8 cellular contexts compared by ENCODE assay signal in the genomic region with DNA sequence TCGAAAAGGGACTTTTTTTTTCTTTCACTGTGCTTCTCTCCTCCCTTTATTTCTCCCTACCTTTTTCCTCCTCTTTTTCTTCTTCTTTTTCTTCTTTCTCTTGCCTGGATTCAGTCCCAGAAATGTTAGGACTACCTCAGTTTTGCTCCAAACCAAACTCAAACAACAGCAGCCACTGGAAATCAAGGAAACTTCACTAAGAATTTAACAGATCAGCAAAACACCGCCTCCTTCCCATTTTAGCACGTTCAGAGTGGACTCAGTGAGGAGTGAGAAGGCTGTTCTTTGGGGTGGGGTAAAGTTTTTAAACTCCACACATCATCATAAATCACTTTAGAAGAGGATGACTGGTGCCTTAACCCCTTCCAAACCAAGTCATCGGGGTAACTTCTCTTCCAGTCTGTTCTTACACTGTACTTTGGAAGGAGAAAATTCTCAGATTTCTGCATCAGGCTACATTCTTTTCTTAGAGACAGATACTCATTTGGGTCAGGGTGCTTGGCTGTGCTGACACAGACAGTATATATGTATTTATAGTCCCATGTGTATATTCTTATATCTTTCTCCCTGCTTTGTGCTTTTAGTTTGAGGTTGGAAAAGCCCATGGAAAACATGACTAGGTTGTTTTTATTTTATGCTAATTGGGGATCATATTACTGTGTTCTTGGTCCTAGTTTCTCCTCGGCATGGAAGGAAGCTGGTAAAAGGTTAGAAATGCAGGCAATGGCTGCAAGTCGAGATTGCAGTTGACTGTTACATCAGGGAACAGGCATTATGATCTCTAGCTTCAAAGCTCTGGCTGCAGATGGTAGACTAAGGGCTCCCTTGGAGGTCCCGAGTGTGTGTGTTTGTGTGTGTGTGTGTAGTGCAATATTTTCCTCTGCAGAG.
DNase-seq lines count a peak whose midpoint lies in the region; ATAC-seq and TF ChIP-seq lines count a peak whose summit lies in the region.

A gene with protein sequence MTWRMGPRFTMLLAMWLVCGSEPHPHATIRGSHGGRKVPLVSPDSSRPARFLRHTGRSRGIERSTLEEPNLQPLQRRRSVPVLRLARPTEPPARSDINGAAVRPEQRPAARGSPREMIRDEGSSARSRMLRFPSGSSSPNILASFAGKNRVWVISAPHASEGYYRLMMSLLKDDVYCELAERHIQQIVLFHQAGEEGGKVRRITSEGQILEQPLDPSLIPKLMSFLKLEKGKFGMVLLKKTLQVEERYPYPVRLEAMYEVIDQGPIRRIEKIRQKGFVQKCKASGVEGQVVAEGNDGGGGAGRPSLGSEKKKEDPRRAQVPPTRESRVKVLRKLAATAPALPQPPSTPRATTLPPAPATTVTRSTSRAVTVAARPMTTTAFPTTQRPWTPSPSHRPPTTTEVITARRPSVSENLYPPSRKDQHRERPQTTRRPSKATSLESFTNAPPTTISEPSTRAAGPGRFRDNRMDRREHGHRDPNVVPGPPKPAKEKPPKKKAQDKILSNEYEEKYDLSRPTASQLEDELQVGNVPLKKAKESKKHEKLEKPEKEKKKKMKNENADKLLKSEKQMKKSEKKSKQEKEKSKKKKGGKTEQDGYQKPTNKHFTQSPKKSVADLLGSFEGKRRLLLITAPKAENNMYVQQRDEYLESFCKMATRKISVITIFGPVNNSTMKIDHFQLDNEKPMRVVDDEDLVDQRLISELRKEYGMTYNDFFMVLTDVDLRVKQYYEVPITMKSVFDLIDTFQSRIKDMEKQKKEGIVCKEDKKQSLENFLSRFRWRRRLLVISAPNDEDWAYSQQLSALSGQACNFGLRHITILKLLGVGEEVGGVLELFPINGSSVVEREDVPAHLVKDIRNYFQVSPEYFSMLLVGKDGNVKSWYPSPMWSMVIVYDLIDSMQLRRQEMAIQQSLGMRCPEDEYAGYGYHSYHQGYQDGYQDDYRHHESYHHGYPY (minus strand): TSS at position 280 of the 888 bp plus-strand sequence. CDS start 1,238 bp downstream, outside the sequence.

- DNase-seq in HK-2 (ENCODE audit: unreplicated experiment) (peak; percentile 65), astrocyte of the hippocampus (ENCODE audit: low read depth, low spot score) (peak; percentile 88), stromal cell of bone marrow (ENCODE audit: low read depth) (peak; percentile 86), GM10266 (ENCODE audit: extremely low spot score) (no peak), HUDEP-2 (lab: John Stamatoyannopoulos, UW; ENCODE audit: unreplicated experiment in 76 of 76) (no peak)

- ATAC-seq in HG02938 (IDR thresholded peaks at IDR 0.05; ENCODE audit: unreplicated experiment) (no peak), GM19397 (IDR thresholded peaks at IDR 0.05; ENCODE audit: unreplicated experiment) (no peak)

- H3K27ac ChIP-seq in iPS-20b (ENCODE audit: low read length) = no peak within 1 kb of the TSS

- H3K9ac ChIP-seq in iPS-20b (ENCODE audit: low read depth, low read length) = peak within 1 kb of the TSS; percentile 53; the same call in 1 of the 2 replicates

- no peaks in the 10 kb centered on the region for H3K36me3 ChIP-seq in iPS-20b (ENCODE audit: insufficient read depth, low read depth, low read length)

- H3K4me1 ChIP-seq in iPS-20b (ENCODE audit: insufficient read depth, low read length) = peaks cover 23% of the 10 kb centered on the region

- TF ChIP-seq CTCF in GM10266 (IDR thresholded peaks at IDR 0.05; ENCODE audit: control insufficient read depth, insufficient read depth, low read depth, missing control alignments) = no peak

- no peaks in the 10 kb centered on the region for H3K9me3 ChIP-seq in iPS-20b (ENCODE audit: insufficient read depth, low read depth, low read length)

- no peaks in the 10 kb centered on the region for H3K27me3 ChIP-seq in iPS-20b (ENCODE audit: insufficient read depth, low read length)

- peak within 1 kb of the TSS; percentile 10 for H3K4me3 ChIP-seq in iPS-20b (ENCODE audit: low read length)

Comparison
In these comparisons a context has a peak if more than half of its experiments do, and no peak if none do; other contexts are left out.
1. DNase-seq: peak in HK-2 (single experiment), astrocyte of the hippocampus (single experiment) and stromal cell of bone marrow (single experiment); none in GM10266 (single experiment) and HUDEP-2 (0 of 76).